ENCODE assay signal across 10 cellular contexts in genomic region chrX:85859426-85859825, GRCh38.
"Had no signal": no experiment of that assay in that cellular context is flagged by ENCODE, and none has a peak within 500 bp of the region (broad histone marks: within the 10 kb centered on the region; RNA-seq: fewer than 3 reads in every experiment).

No MANE protein-coding gene starts in this region.

- DNase-seq: activated CD4-positive, alpha-beta T cell treated with anti-CD3 and anti-CD28 coated beads, Interleukin-2, amount 10 ng/mL, durations not matched to agents 7 days and 5 days; activated CD4-positive, CD25-positive, alpha-beta regulatory T cell; activated CD8-positive, alpha-beta memory T cell treated with anti-CD3 and anti-CD28 coated beads for 24 hours; activated naive CD4-positive, alpha-beta T cell treated with anti-CD3 and anti-CD28 coated beads for 36 hours; heart left ventricle; retina; stimulated activated CD4-positive, alpha-beta T cell treated with anti-CD3 and anti-CD28 coated beads, Interleukin-4, amount 100 ng/mL, for 4 hours; stimulated activated naive CD8-positive, alpha-beta T cell treated with anti-CD3 and anti-CD28 coated beads, Interleukin-15, amount 100 ng/mL, for 72 hours had no signal

- ATAC-seq: heart left ventricle; stimulated activated naive CD8-positive, alpha-beta T cell treated with anti-CD3 and anti-CD28 coated beads, Interleukin-15, amount 100 ng/mL, for 72 hours had no signal

- H3K4me3 ChIP-seq: heart left ventricle, thoracic aorta had no signal

- H3K9me3 ChIP-seq: heart left ventricle, thoracic aorta had no signal

- H3K27ac ChIP-seq: heart left ventricle, parathyroid adenoma, thoracic aorta had no signal

- H3K36me3 ChIP-seq: thoracic aorta had no signal

- H3K4me1 ChIP-seq: heart left ventricle, parathyroid adenoma had no signal

- H3K27me3 ChIP-seq: heart left ventricle had no signal
